ENCODE assay signal across 9 cellular contexts in the genomic region with DNA sequence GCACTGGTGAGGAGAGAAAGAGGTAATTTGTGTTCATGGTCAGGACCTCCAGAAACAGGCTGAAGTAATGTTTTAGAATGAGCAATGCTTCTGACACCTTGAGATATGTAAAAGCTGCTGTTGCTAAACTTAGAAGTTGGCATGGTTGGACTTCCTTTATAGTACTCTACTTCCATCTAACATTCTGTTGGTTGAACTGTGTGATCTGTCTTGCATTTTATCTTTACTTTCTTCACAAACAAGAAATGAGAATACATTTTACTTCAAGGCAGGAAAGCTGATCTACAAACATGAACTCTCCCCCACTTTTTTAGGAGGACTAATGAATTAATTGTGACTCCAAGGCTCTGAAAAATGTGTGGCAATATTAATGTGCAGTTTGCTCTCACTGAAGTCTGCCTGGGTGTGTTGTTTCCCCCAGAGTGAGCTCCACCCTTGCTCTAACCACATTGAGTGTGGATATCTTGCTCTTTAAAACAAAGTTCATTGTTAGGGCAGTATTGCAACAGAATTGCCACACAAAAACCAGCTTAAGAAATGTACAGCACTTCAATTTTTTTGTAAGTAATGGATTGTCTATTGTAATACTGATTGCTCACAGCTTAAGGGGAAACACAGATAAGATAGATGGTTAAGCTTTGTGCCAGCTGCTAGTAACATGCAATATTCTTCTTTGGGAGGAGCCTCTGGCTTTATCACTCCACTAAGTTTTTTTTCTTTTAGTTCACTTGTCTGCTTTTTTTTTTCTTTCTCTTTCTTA.
DNase-seq lines count a peak whose midpoint lies in the region; ATAC-seq and TF ChIP-seq lines count a peak whose summit lies in the region.
"Had no signal": no experiment of that assay in that cellular context is flagged by ENCODE, and none has a peak within 500 bp of the region (broad histone marks: within the 10 kb centered on the region; RNA-seq: fewer than 3 reads in every experiment).

No MANE protein-coding gene starts in this region.

- peaks cover 16 to 66% (median 51%) of the 10 kb centered on the region in 5 donors for H3K4me1 ChIP-seq in subcutaneous abdominal adipose tissue (ENCODE audit: control insufficient read depth in 5 of 5, insufficient read depth in 5 of 5, low read length in 5 of 5)

- no peak for DNase-seq in activated CD4-positive, CD25-positive, alpha-beta regulatory T cell treated with anti-CD3 and anti-CD28 coated beads, Interleukin-2, amount 50 U/mL, for 72 hours
- DNase-seq in MV-4-11 (lab: John Stamatoyannopoulos, UW) = peak; percentile 99
- peak; percentile 82 for DNase-seq in astrocyte of the spinal cord (ENCODE audit: low read depth, low spot score)
- DNase-seq in activated CD4-positive, alpha-beta T cell treated with anti-CD3 and anti-CD28 coated beads for 4 hours = no peak

- no peaks in the 10 kb centered on the region for H3K36me3 ChIP-seq in subcutaneous abdominal adipose tissue (ENCODE audit: control insufficient read depth in 5 of 5, insufficient read depth in 5 of 5, low read length in 5 of 5)

- no peaks in the 10 kb centered on the region for H3K9me3 ChIP-seq in subcutaneous abdominal adipose tissue (ENCODE audit: control insufficient read depth in 5 of 5, low read length in 5 of 5)

- in situ Hi-C loops in astrocyte of the spinal cord (cut with HindIII; ENCODE audit: low sequenced_read_pairs) = no loop called here

- peak overlapping the region in 4 of 5 donors; percentile 24 to 49 (median 37) for H3K9ac ChIP-seq in subcutaneous abdominal adipose tissue (ENCODE audit: low read length in 5 of 5)

- no peak for TF ChIP-seq CTCF in astrocyte of the spinal cord (IDR thresholded peaks at IDR 0.05; ENCODE audit: low read depth, low read length)

- H3K4me3 ChIP-seq in astrocyte of the spinal cord (ENCODE audit: low read depth, low read length) (no peak overlapping the region), subcutaneous abdominal adipose tissue (ENCODE audit: low read depth in 1 of 5, low read length in 5 of 5) (peak overlapping the region; percentile 26 to 57 (median 39))

- ATAC-seq in activated CD4-positive, CD25-positive, alpha-beta regulatory T cell treated with anti-CD3 and anti-CD28 coated beads, Interleukin-2, amount 50 U/mL, for 24 hours = peak; percentile 50 to 67
- peak; percentile 73 for ATAC-seq in HG02642 (IDR thresholded peaks at IDR 0.05; ENCODE audit: poor library complexity, unreplicated experiment)

- H3K27ac ChIP-seq in layer of hippocampus (ENCODE audit: low read depth, low read length) (peak overlapping the region; percentile 88), subcutaneous abdominal adipose tissue (ENCODE audit: low read depth, low read length) (peak overlapping the region; percentile 83)
- H3K27ac ChIP-seq: C4-2B had no signal

- no peaks in the 10 kb centered on the region for H3K27me3 ChIP-seq in layer of hippocampus (ENCODE audit: control insufficient read depth, insufficient read depth, low read length)
- H3K27me3 ChIP-seq in subcutaneous abdominal adipose tissue (ENCODE audit: control insufficient read depth in 5 of 5, insufficient read depth in 4 of 5, low read length in 5 of 5) = no peaks in the 10 kb centered on the region

Comparison
In these comparisons a context has a peak if more than half of its experiments do, and no peak if none do; other contexts are left out.
1. DNase-seq: peak in MV-4-11 (single experiment) and astrocyte of the spinal cord (single experiment); none in activated CD4-positive, CD25-positive, alpha-beta regulatory T cell treated with anti-CD3 and anti-CD28 coated beads, Interleukin-2, amount 50 U/mL, for 72 hours (single experiment) and activated CD4-positive, alpha-beta T cell treated with anti-CD3 and anti-CD28 coated beads for 4 hours (0 of 2).